8 cellular contexts compared by ENCODE assay signal in the genomic region with DNA sequence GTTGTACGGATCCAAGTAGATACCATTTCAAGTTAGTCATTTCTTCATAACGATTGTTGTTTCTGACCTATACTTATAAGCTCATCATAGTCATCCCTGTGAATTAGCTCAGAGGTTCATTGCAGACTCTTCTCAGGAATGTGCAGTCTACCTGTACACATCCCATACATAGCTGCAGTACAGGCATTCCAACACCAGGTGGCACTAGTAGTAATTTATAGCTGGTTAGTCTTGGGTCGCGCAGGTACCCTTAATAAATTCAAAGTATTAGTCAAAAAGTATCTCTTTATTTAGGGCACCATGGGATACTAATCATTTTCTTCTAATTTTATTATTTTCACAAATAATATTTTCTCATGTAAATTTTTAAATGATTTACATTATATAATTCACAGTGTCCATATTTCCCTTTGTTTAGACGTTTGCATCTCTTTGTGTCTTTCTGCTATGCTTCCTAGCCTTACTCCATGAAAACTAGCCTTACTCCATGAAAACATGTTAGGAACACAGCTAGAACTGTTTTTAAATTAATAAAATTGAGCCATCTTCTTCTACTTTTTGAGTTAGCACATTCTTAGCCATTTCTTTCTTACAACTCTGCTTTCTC.
DNase-seq lines count a peak whose midpoint lies in the region; ATAC-seq and TF ChIP-seq lines count a peak whose summit lies in the region.

No MANE protein-coding gene starts in this region.

- ATAC-seq in GM19438 (IDR thresholded peaks at IDR 0.05; ENCODE audit: low read depth, unreplicated experiment) (peak; percentile 83), HG03457 (IDR thresholded peaks at IDR 0.05; ENCODE audit: unreplicated experiment) (peak; percentile 96)

- DNase-seq in DMS153 (lab: John Stamatoyannopoulos, UW) (peak; percentile 62), NCI-H774 (lab: John Stamatoyannopoulos, UW) (peak; percentile 61), foreskin fibroblast (peak; percentile 11 to 42), pons (ENCODE audit: low spot score) (peak; percentile 61), cortex of kidney (lab: John Stamatoyannopoulos, UW) (no peak)
- DNase-seq in activated CD8-positive, alpha-beta memory T cell treated with anti-CD3 and anti-CD28 coated beads, Interleukin-2, amount 50 U/mL, for 24 hours (ENCODE audit: extremely low read depth), result peak; percentile 9

- no peak overlapping the region for H3K4me3 ChIP-seq in foreskin fibroblast (ENCODE audit: low read depth in 1 of 2, low read length in 2 of 2)

- TF ChIP-seq CTCF in foreskin fibroblast (IDR thresholded peaks at IDR 0.05; ENCODE audit: low read depth, low read length), result peak; percentile 88
